ENCODE assay signal across 18 cellular contexts in the genomic region with DNA sequence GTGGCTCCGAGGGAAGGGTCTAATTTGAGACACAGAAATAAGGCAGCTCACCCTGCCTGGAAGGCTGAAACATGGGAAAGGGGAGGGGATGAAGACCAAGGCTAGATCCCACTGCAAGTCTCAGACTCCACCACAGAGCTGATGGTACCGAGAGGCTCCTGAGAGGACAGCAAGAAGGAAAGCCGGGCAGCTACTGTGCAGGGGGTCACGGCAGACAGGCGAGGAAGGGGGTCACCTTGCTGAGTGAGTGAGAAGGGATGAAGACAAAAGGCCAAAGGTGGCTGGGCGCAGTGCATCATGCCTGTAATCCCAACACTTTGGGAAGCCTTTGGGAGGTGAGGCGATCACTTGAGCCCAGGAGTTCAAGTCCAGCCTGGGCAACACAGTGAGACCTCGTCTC.
A peak's percentile ranks its signal among the peaks of the same experiment; 100 is the strongest.
DNase-seq lines count a peak whose midpoint lies in the region; ATAC-seq and TF ChIP-seq lines count a peak whose summit lies in the region.
"Had no signal": no experiment of that assay in that cellular context is flagged by ENCODE, and none has a peak within 500 bp of the region (broad histone marks: within the 10 kb centered on the region; RNA-seq: fewer than 3 reads in every experiment).

No MANE protein-coding gene starts in this region.

- no peaks in the 10 kb centered on the region for H3K9me3 ChIP-seq in CD4-positive, CD25-positive, alpha-beta regulatory T cell (ENCODE audit: control insufficient read depth in 2 of 2, low read length in 2 of 2)
- H3K9me3 ChIP-seq in HEK293 (ENCODE audit: control insufficient read depth, insufficient read depth, low read depth, low read length) (no peaks in the 10 kb centered on the region), HAP-1 (no peaks in the 10 kb centered on the region)
- H3K9me3 ChIP-seq: BE2C had no signal

- peaks cover 15% of the 10 kb centered on the region for H3K27me3 Mint-ChIP-seq in CD4-positive, CD25-positive, alpha-beta regulatory T cell
- H3K27me3 Mint-ChIP-seq in central memory CD8-positive, alpha-beta T cell: no peaks in the 10 kb centered on the region
- H3K27me3 Mint-ChIP-seq in natural killer cell treated with Interleukin-12 subunit alpha and Interleukin-12 subunit beta and Interleukin-15 and Interleukin-18, amount 100 ng/mL, for 72 hours: no peaks in the 10 kb centered on the region

- H3K27ac Mint-ChIP-seq in CD4-positive, CD25-positive, alpha-beta regulatory T cell: peak overlapping the region in 2 of 3 donors; percentile 53 to 71
- peak overlapping the region; percentile 74 for H3K27ac Mint-ChIP-seq in central memory CD8-positive, alpha-beta T cell (ENCODE audit: low read depth)
- H3K27ac Mint-ChIP-seq in natural killer cell treated with Interleukin-12 subunit alpha and Interleukin-12 subunit beta and Interleukin-15 and Interleukin-18, amount 100 ng/mL, for 72 hours: peak overlapping the region; percentile 22 to 74
- H3K27ac Mint-ChIP-seq: HFFc6 had no signal

- peaks cover 0 to 7% (median 2%) of the 10 kb centered on the region in 4 donors for H3K4me1 Mint-ChIP-seq in CD4-positive, CD25-positive, alpha-beta regulatory T cell
- peaks cover 30% of the 10 kb centered on the region for H3K4me1 Mint-ChIP-seq in central memory CD8-positive, alpha-beta T cell
- peaks cover 20 to 26% of the 10 kb centered on the region in 2 donors for H3K4me1 Mint-ChIP-seq in natural killer cell treated with Interleukin-12 subunit alpha and Interleukin-12 subunit beta and Interleukin-15 and Interleukin-18, amount 100 ng/mL, for 72 hours (ENCODE audit: low read depth in 2 of 2)

- H3K4me1 ChIP-seq in CD4-positive, CD25-positive, alpha-beta regulatory T cell (ENCODE audit: control insufficient read depth, insufficient read depth, low read length, poor library complexity, severe bottlenecking): no peaks in the 10 kb centered on the region
- H3K4me1 ChIP-seq in HEK293 (ENCODE audit: control insufficient read depth, insufficient read depth, low read length): peaks cover 5% of the 10 kb centered on the region
- H3K4me1 ChIP-seq in HAP-1: no peaks in the 10 kb centered on the region
- H3K4me1 ChIP-seq: BE2C had no signal

- no peaks in the 10 kb centered on the region for H3K36me3 ChIP-seq in CD4-positive, CD25-positive, alpha-beta regulatory T cell (ENCODE audit: control insufficient read depth, insufficient read depth, low read length)
- peaks cover 0 to 29% of the 10 kb centered on the region in 2 experiments; a peak in 2 of 3 replicates for H3K36me3 ChIP-seq in HEK293 (ENCODE audit: control insufficient read depth in 2 of 2, insufficient read depth in 1 of 2, low read length in 2 of 2)
- peaks cover 27% of the 10 kb centered on the region for H3K36me3 ChIP-seq in HAP-1 (replicated peaks)
- H3K36me3 ChIP-seq: BE2C had no signal

- H3K9me3 Mint-ChIP-seq in CD4-positive, CD25-positive, alpha-beta regulatory T cell: no peaks in the 10 kb centered on the region
- no peaks in the 10 kb centered on the region for H3K9me3 Mint-ChIP-seq in central memory CD8-positive, alpha-beta T cell
- H3K9me3 Mint-ChIP-seq in natural killer cell treated with Interleukin-12 subunit alpha and Interleukin-12 subunit beta and Interleukin-15 and Interleukin-18, amount 100 ng/mL, for 72 hours: no peaks in the 10 kb centered on the region
- H3K9me3 Mint-ChIP-seq: CD4-positive, alpha-beta memory T cell; HFFc6 had no signal

- no peak for DNase-seq in CD4-positive, CD25-positive, alpha-beta regulatory T cell
- no peak for DNase-seq in central memory CD8-positive, alpha-beta T cell (ENCODE audit: low spot score in 2 of 2)
- DNase-seq in natural killer cell treated with Interleukin-12 subunit alpha and Interleukin-12 subunit beta and Interleukin-15 and Interleukin-18, amount 100 ng/mL, for 72 hours (ENCODE audit: low spot score): no peak
- no peak for DNase-seq in sciatic nerve (ENCODE audit: low spot score)
- no peak for DNase-seq in LoVo (ENCODE audit: low spot score)
- no peak for DNase-seq in NCI-H2107 (lab: John Stamatoyannopoulos, UW)
- DNase-seq in HAP-1 (ENCODE audit: low spot score in 2 of 2): no peak
- DNase-seq: BE2C, HFFc6, KBM-7, NCI-H1417, NCI-H187, NCI-H226, NCI-H524 treated with DMSO at 0.1 percent for 48 hours had no signal

- H3K4me3 ChIP-seq in CD4-positive, CD25-positive, alpha-beta regulatory T cell (ENCODE audit: low read depth, low read length): no peak overlapping the region
- H3K4me3 ChIP-seq in HEK293 (ENCODE audit: low read depth, low read length): no peak overlapping the region
- no peak overlapping the region for H3K4me3 ChIP-seq in HAP-1

- POLR2A ChIA-PET in HEK293 (lab: Yijun Ruan, JAX): interaction anchor here (0.5 kb wide), 1 partner anchor 51 kb away, joined by 4 read pairs; no protein-coding TSS in a partner anchor

- CTCF ChIA-PET in HEK293 (lab: Yijun Ruan, JAX): interaction anchor here (1.5 kb wide), 1 partner anchor 34 kb away, joined by 5 read pairs; no protein-coding TSS in a partner anchor

- intact Hi-C loops in sciatic nerve (cut with DNase I): no loop called here

- no peaks in the 10 kb centered on the region for H3K27me3 ChIP-seq in CD4-positive, CD25-positive, alpha-beta regulatory T cell (ENCODE audit: control insufficient read depth, insufficient read depth, low read length)
- H3K27me3 ChIP-seq in HAP-1 (ENCODE audit: low read depth): no peaks in the 10 kb centered on the region
- H3K27me3 ChIP-seq: BE2C had no signal

- in situ Hi-C loops in HAP-1 (cut with MboI; ENCODE audit: low sequenced_read_pairs): no loop called here

- no peak overlapping the region for H3K4me3 Mint-ChIP-seq in CD4-positive, CD25-positive, alpha-beta regulatory T cell
- peak overlapping the region; percentile 73 for H3K4me3 Mint-ChIP-seq in central memory CD8-positive, alpha-beta T cell
- H3K4me3 Mint-ChIP-seq in natural killer cell treated with Interleukin-12 subunit alpha and Interleukin-12 subunit beta and Interleukin-15 and Interleukin-18, amount 100 ng/mL, for 72 hours: peak overlapping the region; percentile 59
- H3K4me3 Mint-ChIP-seq: HFFc6 had no signal

- no peak for ATAC-seq in CD4-positive, CD25-positive, alpha-beta regulatory T cell (ENCODE audit: low read depth in 2 of 2)
- ATAC-seq in central memory CD8-positive, alpha-beta T cell (replicated peaks; ENCODE audit: extremely low read depth, poor library complexity, severe bottlenecking): no peak
- peak in 1 of 2 donors; percentile 7 for ATAC-seq in natural killer cell treated with Interleukin-12 subunit alpha and Interleukin-12 subunit beta and Interleukin-15 and Interleukin-18, amount 100 ng/mL, for 72 hours
- no peak for ATAC-seq in sciatic nerve
- ATAC-seq: HepG2, Right ventricle myocardium inferior had no signal

- no peaks in the 10 kb centered on the region for H3K36me3 Mint-ChIP-seq in CD4-positive, CD25-positive, alpha-beta regulatory T cell
- peaks cover 2% of the 10 kb centered on the region for H3K36me3 Mint-ChIP-seq in central memory CD8-positive, alpha-beta T cell (ENCODE audit: insufficient read depth)
- H3K36me3 Mint-ChIP-seq in natural killer cell treated with Interleukin-12 subunit alpha and Interleukin-12 subunit beta and Interleukin-15 and Interleukin-18, amount 100 ng/mL, for 72 hours: no peaks in the 10 kb centered on the region
- H3K36me3 Mint-ChIP-seq: CD4-positive, alpha-beta memory T cell had no signal

- no peak for TF ChIP-seq CTCF in HEK293 (tag by site-specific recombination; IDR thresholded peaks at IDR 0.05)

- H3K27ac ChIP-seq in CD4-positive, CD25-positive, alpha-beta regulatory T cell (ENCODE audit: insufficient read depth, low read length, poor library complexity, severe bottlenecking): no peak overlapping the region
- peak overlapping the region; percentile 42; the same call in 1 of the 2 replicates for H3K27ac ChIP-seq in HEK293 (ENCODE audit: extremely low read depth, low read depth, low read length)

TF ChIP-seq in HEK293, 187 proteins besides CTCF, POLR2A, EP300 and RAD21 (continues in another document):
- TF ChIP-seq, protein P1, sequence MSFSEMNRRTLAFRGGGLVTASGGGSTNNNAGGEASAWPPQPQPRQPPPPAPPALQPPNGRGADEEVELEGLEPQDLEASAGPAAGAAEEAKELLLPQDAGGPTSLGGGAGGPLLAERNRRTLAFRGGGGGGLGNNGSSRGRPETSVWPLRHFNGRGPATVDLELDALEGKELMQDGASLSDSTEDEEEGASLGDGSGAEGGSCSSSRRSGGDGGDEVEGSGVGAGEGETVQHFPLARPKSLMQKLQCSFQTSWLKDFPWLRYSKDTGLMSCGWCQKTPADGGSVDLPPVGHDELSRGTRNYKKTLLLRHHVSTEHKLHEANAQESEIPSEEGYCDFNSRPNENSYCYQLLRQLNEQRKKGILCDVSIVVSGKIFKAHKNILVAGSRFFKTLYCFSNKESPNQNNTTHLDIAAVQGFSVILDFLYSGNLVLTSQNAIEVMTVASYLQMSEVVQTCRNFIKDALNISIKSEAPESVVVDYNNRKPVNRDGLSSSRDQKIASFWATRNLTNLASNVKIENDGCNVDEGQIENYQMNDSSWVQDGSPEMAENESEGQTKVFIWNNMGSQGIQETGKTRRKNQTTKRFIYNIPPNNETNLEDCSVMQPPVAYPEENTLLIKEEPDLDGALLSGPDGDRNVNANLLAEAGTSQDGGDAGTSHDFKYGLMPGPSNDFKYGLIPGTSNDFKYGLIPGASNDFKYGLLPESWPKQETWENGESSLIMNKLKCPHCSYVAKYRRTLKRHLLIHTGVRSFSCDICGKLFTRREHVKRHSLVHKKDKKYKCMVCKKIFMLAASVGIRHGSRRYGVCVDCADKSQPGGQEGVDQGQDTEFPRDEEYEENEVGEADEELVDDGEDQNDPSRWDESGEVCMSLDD (tag by site-specific recombination; IDR thresholded peaks at IDR 0.05): no peak
- TF ChIP-seq MEIS1 (CRISPR knock-in tag; IDR thresholded peaks at IDR 0.05; ENCODE audit: borderline replicate concordance) (no peak), ZNF571 (tag by site-specific recombination; IDR thresholded peaks at IDR 0.05) (no peak), ZFP69B (tag by site-specific recombination; IDR thresholded peaks at IDR 0.05) (no peak)
- TF ChIP-seq, protein P2, sequence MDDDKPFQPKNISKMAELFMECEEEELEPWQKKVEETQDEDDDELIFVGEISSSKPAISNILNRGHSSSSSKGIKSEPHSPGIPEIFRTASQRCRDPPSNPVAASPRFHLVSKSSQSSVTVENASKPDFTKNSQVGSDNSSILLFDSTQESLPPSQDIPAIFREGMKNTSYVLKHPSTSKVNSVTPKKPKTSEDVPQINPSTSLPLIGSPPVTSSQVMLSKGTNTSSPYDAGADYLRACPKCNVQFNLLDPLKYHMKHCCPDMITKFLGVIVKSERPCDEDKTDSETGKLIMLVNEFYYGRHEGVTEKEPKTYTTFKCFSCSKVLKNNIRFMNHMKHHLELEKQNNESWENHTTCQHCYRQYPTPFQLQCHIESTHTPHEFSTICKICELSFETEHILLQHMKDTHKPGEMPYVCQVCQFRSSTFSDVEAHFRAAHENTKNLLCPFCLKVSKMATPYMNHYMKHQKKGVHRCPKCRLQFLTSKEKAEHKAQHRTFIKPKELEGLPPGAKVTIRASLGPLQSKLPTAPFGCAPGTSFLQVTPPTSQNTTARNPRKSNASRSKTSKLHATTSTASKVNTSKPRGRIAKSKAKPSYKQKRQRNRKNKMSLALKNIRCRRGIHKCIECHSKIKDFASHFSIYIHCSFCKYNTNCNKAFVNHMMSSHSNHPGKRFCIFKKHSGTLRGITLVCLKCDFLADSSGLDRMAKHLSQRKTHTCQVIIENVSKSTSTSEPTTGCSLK (tag by site-specific recombination; IDR thresholded peaks at IDR 0.05): no peak

Comparison
In these comparisons a context has a peak if more than half of its experiments do, and no peak if none do; other contexts are left out.
1. H3K4me3 Mint-ChIP-seq: peak in central memory CD8-positive, alpha-beta T cell (single experiment) and natural killer cell treated with Interleukin-12 subunit alpha and Interleukin-12 subunit beta and Interleukin-15 and Interleukin-18, amount 100 ng/mL, for 72 hours (single experiment); none in CD4-positive, CD25-positive, alpha-beta regulatory T cell (0 of 4).
2. Peak in every context shown above with its lines, with median percentiles within 50 percentile points of each other: H3K27ac Mint-ChIP-seq.